In genomic region chr12:27680638-27681037, GRCh38 we compare ENCODE assay signal across 35 cellular contexts. TPM values are rescaled to one million over a fixed set of nuclear protein-coding genes. Genes with fewer than 3 reads are reported as not detected.
"Had no signal": no experiment of that assay in that cellular context is flagged by ENCODE, and none has a peak within 500 bp of the region (broad histone marks: within the 10 kb centered on the region; RNA-seq: fewer than 3 reads in every experiment).

No MANE protein-coding gene starts in this region.

- H3K9me3 ChIP-seq: adrenal gland, body of pancreas, breast epithelium had no signal

- H3K27me3 ChIP-seq: adrenal gland, body of pancreas, brain microvascular endothelial cell, breast epithelium had no signal

- FAIRE-seq: TTC549 had no signal

- H3K27ac ChIP-seq: adrenal gland, body of pancreas, brain microvascular endothelial cell, breast epithelium, VCaP had no signal

- ATAC-seq: activated CD4-positive, alpha-beta T cell treated with anti-CD3 and anti-CD28 coated beads for 36 hours; activated CD4-positive, CD25-positive, alpha-beta regulatory T cell treated with anti-CD3 and anti-CD28 coated beads, Interleukin-2, amount 50 U/mL, for 24 hours; activated CD8-positive, alpha-beta memory T cell treated with anti-CD3 and anti-CD28 coated beads, Interleukin-2, amount 10 ng/mL, durations not matched to agents 7 days and 5 days; activated CD8-positive, alpha-beta T cell treated with anti-CD3 and anti-CD28 coated beads, Interleukin-2, amount 10 ng/mL, durations not matched to agents 7 days and 5 days; activated naive CD4-positive, alpha-beta T cell treated with anti-CD3 and anti-CD28 coated beads, Interleukin-2, amount 50 U/mL, for 72 hours; activated T-cell treated with anti-CD3 and anti-CD28 coated beads, Interleukin-2, amount 50 U/mL, for 4 hours; activated T-cell treated with anti-CD3 and anti-CD28 coated beads, Interleukin-2, amount 50 U/mL, for 72 hours; activated T-helper 17 cell treated with anti-CD3 and anti-CD28 coated beads, Interleukin-2, amount 50 U/mL, for 72 hours; body of pancreas had no signal

- H3K4me1 ChIP-seq: adrenal gland, body of pancreas, breast epithelium had no signal

- H3K4me3 ChIP-seq: adrenal gland, body of pancreas, breast epithelium had no signal

- DNase-seq: activated B cell treated with CpG ODN at 0.5 μM for 24 hours; activated CD4-positive, alpha-beta memory T cell treated with anti-CD3 and anti-CD28 coated beads, Interleukin-2, amount 10 ng/mL, durations not matched to agents 7 days and 5 days; activated CD4-positive, alpha-beta T cell treated with anti-CD3 and anti-CD28 coated beads for 1 hour; activated CD4-positive, alpha-beta T cell treated with anti-CD3 and anti-CD28 coated beads for 36 hours; activated CD4-positive, alpha-beta T cell treated with anti-CD3 and anti-CD28 coated beads for 48 hours; activated CD4-positive, alpha-beta T cell treated with anti-CD3 and anti-CD28 coated beads, Interleukin-2, amount 10 ng/mL, durations not matched to agents 7 days and 5 days; activated CD4-positive, alpha-beta T cell treated with anti-CD3 and anti-CD28 coated beads, Interleukin-2, amount 50 U/mL, for 48 hours; activated CD8-positive, alpha-beta memory T cell treated with anti-CD3 and anti-CD28 coated beads for 24 hours; activated CD8-positive, alpha-beta memory T cell treated with anti-CD3 and anti-CD28 coated beads, Interleukin-2, amount 10 ng/mL, durations not matched to agents 7 days and 5 days; activated CD8-positive, alpha-beta memory T cell treated with anti-CD3 and anti-CD28 coated beads, Interleukin-2, amount 50 U/mL, for 48 hours; activated CD8-positive, alpha-beta T cell treated with anti-CD3 and anti-CD28 coated beads, Interleukin-2, amount 10 ng/mL, durations not matched to agents 7 days and 5 days; activated effector memory CD4-positive, alpha-beta T cell treated with anti-CD3 and anti-CD28 coated beads, Interleukin-2, amount 50 U/mL, for 16 hours; activated gamma-delta T cell treated with Interleukin-2 at 50 U/mL for 16 hours; activated naive CD4-positive, alpha-beta T cell; activated naive CD4-positive, alpha-beta T cell treated with anti-CD3 and anti-CD28 coated beads for 36 hours; activated naive CD4-positive, alpha-beta T cell treated with anti-CD3 and anti-CD28 coated beads, Interleukin-2, amount 50 U/mL, for 16 hours; activated naive CD8-positive, alpha-beta T cell treated with anti-CD3 and anti-CD28 coated beads for 36 hours; activated T-cell treated with anti-CD3 and anti-CD28 coated beads, Interleukin-2, amount 50 U/mL, for 4 hours; activated T-cell treated with anti-CD3 and anti-CD28 coated beads, Interleukin-2, amount 50 U/mL, for 72 hours; adrenal gland; amniotic stem cell; aorta; body of pancreas; brain microvascular endothelial cell; central memory CD4-positive, alpha-beta T cell; SW 1271; T-helper 1 cell; T-helper 2 cell; T-helper 9 cell had no signal

RNA-seq across cellular contexts. Expression of gene REP15, which starts 15.6 kb away (rescaled TPM):
- total RNA-seq: activated CD4-positive, alpha-beta memory T cell treated with anti-CD3 and anti-CD28 coated beads, Interleukin-2, amount 10 ng/mL, durations not matched to agents 7 days and 5 days; activated CD4-positive, alpha-beta T cell treated with anti-CD3 and anti-CD28 coated beads for 36 hours; activated T-cell treated with anti-CD3 and anti-CD28 coated beads, Interleukin-2, amount 50 U/mL, for 72 hours had no signal
